8 cellular contexts compared by ENCODE assay signal in the genomic region with DNA sequence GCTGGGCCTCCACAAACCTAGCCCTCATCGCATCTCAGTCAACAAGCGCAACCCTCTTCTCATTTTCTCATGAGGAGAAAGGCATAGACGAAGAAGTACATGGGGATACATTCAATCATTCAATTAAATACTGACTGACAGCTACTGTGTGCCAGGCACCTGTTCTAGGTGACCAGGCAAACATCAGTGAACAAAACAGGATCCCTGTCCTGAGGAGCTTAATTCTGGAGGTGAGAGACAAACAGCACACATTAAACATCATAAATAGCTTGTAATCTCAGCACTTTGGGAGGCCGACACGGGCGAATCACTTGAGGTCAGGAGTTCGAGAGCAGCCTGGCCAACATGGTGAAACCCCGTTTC. TPM values are rescaled to one million over a fixed set of nuclear protein-coding genes. Genes with fewer than 3 reads are reported as not detected.
A peak's percentile ranks its signal among the peaks of the same experiment; 100 is the strongest.
DNase-seq lines count a peak whose midpoint lies in the region; ATAC-seq, FAIRE-seq and TF ChIP-seq lines count a peak whose summit lies in the region.

No MANE protein-coding gene starts in this region.

- POLR2A ChIA-PET in activated CD8-positive, alpha-beta T cell treated with anti-CD3 and anti-CD28 coated beads, Interleukin-2, amount 10 ng/mL, durations not matched to agents 7 days and 5 days (lab: Charles Lee): interaction anchor here (0.8 to 3.1 kb wide), 4 partner anchors 12 to 182 kb away, joined by 3 to 14 read pairs (median 5); a partner anchor contains a TSS
- POLR2A ChIA-PET in HepG2 (lab: Yijun Ruan, JAX): interaction anchor here (0.6 to 1.7 kb wide), 5 partner anchors 14 to 141 kb away, joined by 3 to 18 read pairs (median 4); a partner anchor contains a TSS

- WGBS in heart right ventricle, 2 donors: 58 to 60% methylated on average over 8 of the region's 8 CpGs
- WGBS in HepG2 (ENCODE audit: low lambda C conversion rate): 55% methylated on average over 8 of the region's 8 CpGs

- H3K79me2 ChIP-seq in HepG2 (ENCODE audit: insufficient read depth, low read length): peaks cover 26% of the 10 kb centered on the region

- H3K36me3 ChIP-seq in heart right ventricle: peaks cover 0 to 23% (median 0%) of the 10 kb centered on the region in 9 donors
- H3K36me3 ChIP-seq in HepG2 (replicated peaks in 1 of 2; ENCODE audit: control insufficient read depth in 1 of 2, insufficient read depth in 2 of 2, low read length in 2 of 2): peaks cover 0 to 3% of the 10 kb centered on the region in 2 experiments; a peak in 1 of 5 replicates
- H3K36me3 ChIP-seq in uterus: no peaks in the 10 kb centered on the region

- in situ Hi-C loops in HepG2 (cut with HindIII; ENCODE audit: extremely low pct_ligation_motif_present, low pct_unique_long_range_greater_than_20kb): no loop called here

- peaks cover 38% of the 10 kb centered on the region for H3K4me1 Mint-ChIP-seq in activated CD8-positive, alpha-beta T cell treated with anti-CD3 and anti-CD28 coated beads, Interleukin-2, amount 10 ng/mL, durations not matched to agents 7 days and 5 days (ENCODE audit: low read depth)

- no TSS peak for BruUV-seq in HepG2 (replicated peaks; lab: Mats Ljungman, UMichigan)

- peak overlapping the region; percentile 94 for H3K4me2 ChIP-seq in HepG2 (ENCODE audit: low read depth, low read length)

- peaks cover 0 to 6% (median 0%) of the 10 kb centered on the region in 11 donors for H3K9me3 ChIP-seq in heart right ventricle
- no peaks in the 10 kb centered on the region for H3K9me3 ChIP-seq in HepG2 (ENCODE audit: low read length)
- H3K9me3 ChIP-seq in uterus: no peaks in the 10 kb centered on the region

- no peak for DNase-seq in heart right ventricle
- DNase-seq in cardiac septum (ENCODE audit: low spot score): no peak
- DNase-seq in activated CD8-positive, alpha-beta T cell treated with anti-CD3 and anti-CD28 coated beads, Interleukin-2, amount 10 ng/mL, durations not matched to agents 7 days and 5 days: no peak
- DNase-seq in HepG2 (ENCODE audit: low spot score): no peak
- DNase-seq in uterus: no peak
- no peak for DNase-seq in SHP77 (lab: John Stamatoyannopoulos, UW)
- DNase-seq in cortex of kidney (lab: John Stamatoyannopoulos, UW): no peak
- no peak for DNase-seq in dedifferentiated amniotic fluid mesenchymal stem cell (ENCODE audit: extremely low spot score)

- no peak for TF ChIP-seq CTCF in heart right ventricle (IDR thresholded peaks at IDR 0.05)
- TF ChIP-seq CTCF in HepG2 (CRISPR knock-in tag; IDR thresholded peaks at IDR 0.05): no peak
- no peak for TF ChIP-seq CTCF in uterus (IDR thresholded peaks at IDR 0.05)

- no peaks in the 10 kb centered on the region for H4K20me1 ChIP-seq in HepG2 (ENCODE audit: insufficient read depth, low read length)

- H3K27me3 Mint-ChIP-seq in activated CD8-positive, alpha-beta T cell treated with anti-CD3 and anti-CD28 coated beads, Interleukin-2, amount 10 ng/mL, durations not matched to agents 7 days and 5 days (ENCODE audit: low read depth): no peaks in the 10 kb centered on the region

- peaks cover 2 to 41% (median 26%) of the 10 kb centered on the region in 9 donors for H3K4me1 ChIP-seq in heart right ventricle
- H3K4me1 ChIP-seq in HepG2 (ENCODE audit: insufficient read depth, low read length): peaks cover 35% of the 10 kb centered on the region
- H3K4me1 ChIP-seq in uterus: peaks cover 0 to 4% of the 10 kb centered on the region in 2 donors

- no peak for TF ChIP-seq EP300 in HepG2 (IDR thresholded peaks at IDR 0.05; ENCODE audit: low read depth in 2 of 2, low read length in 2 of 2)
- TF ChIP-seq EP300 in HepG2 (CRISPR knock-in tag; IDR thresholded peaks at IDR 0.05; ENCODE audit: borderline replicate concordance): no peak

- peaks cover 36% of the 10 kb centered on the region for H3K36me3 Mint-ChIP-seq in activated CD8-positive, alpha-beta T cell treated with anti-CD3 and anti-CD28 coated beads, Interleukin-2, amount 10 ng/mL, durations not matched to agents 7 days and 5 days (ENCODE audit: low read depth)

- H3K9ac ChIP-seq in HepG2 (ENCODE audit: insufficient read depth, low read depth, low read length): peak overlapping the region; percentile 37; the same call in 1 of the 2 replicates

- no peak for ATAC-seq in heart right ventricle
- no peak for ATAC-seq in activated CD8-positive, alpha-beta T cell treated with anti-CD3 and anti-CD28 coated beads, Interleukin-2, amount 10 ng/mL, durations not matched to agents 7 days and 5 days
- ATAC-seq in HepG2: peak; percentile 10

- TF ChIP-seq RAD21 in HepG2 (CRISPR knock-in tag; IDR thresholded peaks at IDR 0.05): no peak

- H3K27me3 ChIP-seq in heart right ventricle: no peaks in the 10 kb centered on the region
- H3K27me3 ChIP-seq in HepG2 (ENCODE audit: control insufficient read depth in 1 of 2, insufficient read depth in 2 of 2, low read length in 2 of 2): no peaks in the 10 kb centered on the region; a peak in 1 of 5 replicates
- no peaks in the 10 kb centered on the region for H3K27me3 ChIP-seq in uterus

- TF ChIP-seq POLR2A in HepG2 (IDR thresholded peaks at IDR 0.05; ENCODE audit: insufficient read depth in 1 of 2, low read depth in 2 of 2, low read length in 2 of 2) (no peak), uterus (IDR thresholded peaks at IDR 0.05) (no peak)

- CTCF ChIA-PET in activated CD8-positive, alpha-beta T cell treated with anti-CD3 and anti-CD28 coated beads, Interleukin-2, amount 10 ng/mL, durations not matched to agents 7 days and 5 days (lab: Charles Lee): interaction anchor here (0.8 to 4.0 kb wide), 12 partner anchors 12 to 231 kb away, joined by 3 to 22 read pairs (median 4); a partner anchor contains a TSS
- CTCF ChIA-PET in HepG2 (lab: Yijun Ruan, JAX; ENCODE audit: low intra/inter-chr PET ratio, low total read pairs): no interaction called here

- H3K27ac ChIP-seq in heart right ventricle: peak overlapping the region in 8 of 10 donors; percentile 14 to 86 (median 74)
- H3K27ac ChIP-seq in HepG2 (ENCODE audit: extremely low read length, insufficient read depth, low read length): peak overlapping the region; percentile 37
- H3K27ac ChIP-seq in uterus: peak overlapping the region; percentile 67 to 86

- no peak overlapping the region for H2AFZ ChIP-seq in HepG2 (ENCODE audit: low read length)

- no peaks in the 10 kb centered on the region for H3K9me3 Mint-ChIP-seq in activated CD8-positive, alpha-beta T cell treated with anti-CD3 and anti-CD28 coated beads, Interleukin-2, amount 10 ng/mL, durations not matched to agents 7 days and 5 days (ENCODE audit: insufficient read depth)

- H3K27ac Mint-ChIP-seq in activated CD8-positive, alpha-beta T cell treated with anti-CD3 and anti-CD28 coated beads, Interleukin-2, amount 10 ng/mL, durations not matched to agents 7 days and 5 days: peak overlapping the region; percentile 99

- H3K4me3 ChIP-seq in heart right ventricle (peak overlapping the region in 9 of 10 donors; percentile 60 to 94 (median 74)), HepG2 (replicated peaks in 1 of 3; ENCODE audit: insufficient read depth in 1 of 3, low read depth in 2 of 3, low read length in 3 of 3) (peak overlapping the region; percentile 73 to 86 (median 77); a peak in 5 of 6 replicates), uterus (peak overlapping the region; percentile 80 to 99)

- intact Hi-C loops in heart right ventricle (cut with DNase I): loop anchor here in 1 of 10 donors (10.0 kb wide), 1 partner anchor 59 kb away; a partner anchor contains a TSS
- intact Hi-C loops in cardiac septum (cut with DNase I): no loop called here
- intact Hi-C loops in HepG2 (cut with micrococcal nuclease; ENCODE audit: unreplicated experiment): loop anchor here (10.0 kb wide), 1 partner anchor 59 kb away; a partner anchor contains a TSS
- intact Hi-C loops in uterus (cut with DNase I; ENCODE audit: low total_unique reads): no loop called here

- FAIRE-seq in HepG2 (lab: Jason Lieb, UNC): no peak

- H3K4me3 Mint-ChIP-seq in activated CD8-positive, alpha-beta T cell treated with anti-CD3 and anti-CD28 coated beads, Interleukin-2, amount 10 ng/mL, durations not matched to agents 7 days and 5 days: peak overlapping the region; percentile 100

RNA-seq across cellular contexts. Expression of a gene that starts 0.4 kb away (rescaled TPM):
- total RNA-seq in heart right ventricle: 10 to 100 TPM in 5 of 10 donors, 1 to 10 TPM in 5; 7.9 to 12.6 (median 10.0) TPM
- 10 to 100 TPM; 13.6 to 34.9 TPM for polyA plus RNA-seq in heart right ventricle
- 12.2 TPM for total RNA-seq in cardiac septum
- total RNA-seq in activated CD8-positive, alpha-beta T cell treated with anti-CD3 and anti-CD28 coated beads, Interleukin-2, amount 10 ng/mL, durations not matched to agents 7 days and 5 days: 10 to 100 TPM; 42.6 to 44.0 TPM
- total RNA-seq in HepG2 (2016; rRNA removed; fragmentation: Illumina TruSeq; extraction: Trizol): 9.7 and 11.1 TPM in 2 replicates
- 3.0 and 3.7 TPM in 2 replicates for total RNA-seq in HepG2 (2016; cell fraction: cytosol; rRNA removed; fragmentation: Illumina TruSeq; extraction: Trizol; ENCODE audit: low read depth)
- total RNA-seq in HepG2 (2016; cell fraction: insoluble cytoplasmic fraction; rRNA removed; fragmentation: Illumina TruSeq; extraction: Trizol): 11.8 and 12.0 TPM in 2 replicates
- total RNA-seq in HepG2 (2016; cell fraction: membrane; rRNA removed; fragmentation: Illumina TruSeq; extraction: Trizol): 4.6 and 5.3 TPM in 2 replicates
- 12.2 and 12.7 TPM in 2 replicates for total RNA-seq in HepG2 (2016; cell fraction: nucleus; rRNA removed; fragmentation: Illumina TruSeq; extraction: Trizol)
- polyA plus RNA-seq in HepG2 (2011; rRNA removed): 17.3 and 22.4 TPM in 2 replicates
- polyA plus RNA-seq in HepG2 (2011; cell fraction: cytosol; rRNA removed): 16.7 and 19.1 TPM in 2 replicates
- 8.6 and 13.9 TPM in 2 replicates for polyA plus RNA-seq in HepG2 (2011; cell fraction: nucleus; rRNA removed)
- polyA plus RNA-seq in HepG2 (2012): 18.5 and 20.3 TPM in 2 replicates
- polyA plus RNA-seq in HepG2 (2016; cell fraction: cytosol; fragmentation: Illumina TruSeq; extraction: Trizol; ENCODE audit: low read depth): 3.4 and 4.7 TPM in 2 replicates
- polyA plus RNA-seq in HepG2 (2016; cell fraction: insoluble cytoplasmic fraction; fragmentation: Illumina TruSeq; extraction: Trizol; ENCODE audit: low read depth): 18.4 and 21.2 TPM in 2 replicates
- polyA plus RNA-seq in HepG2 (2016; cell fraction: membrane; fragmentation: Illumina TruSeq; extraction: Trizol; ENCODE audit: low read depth): 6.4 and 6.5 TPM in 2 replicates
- 31.3 and 35.6 TPM in 2 replicates for polyA plus RNA-seq in HepG2 (2016; cell fraction: nucleus; fragmentation: Illumina TruSeq; extraction: Trizol; ENCODE audit: insufficient read depth, low read depth)
- polyA minus RNA-seq in HepG2 (2011; rRNA and poly(A)+ RNA removed; ENCODE audit: low replicate concordance): 1.6 and 7.3 TPM in 2 replicates
- 2.1 and 2.5 TPM in 2 replicates for polyA minus RNA-seq in HepG2 (2011; cell fraction: cytosol; rRNA and poly(A)+ RNA removed)
- polyA minus RNA-seq in HepG2 (2011; cell fraction: nucleus; rRNA and poly(A)+ RNA removed): 12.7 and 14.0 TPM in 2 replicates
- total RNA-seq in uterus: 10 to 100 TPM; 11.8 to 30.6 (median 21.4) TPM

RNA-seq across cellular contexts. Expression of a gene that starts 5.3 kb away (rescaled TPM):
- total RNA-seq in heart right ventricle: 10 to 100 TPM in 3 of 10 donors, 1 to 10 TPM in 7; 4.6 to 12.4 (median 8.9) TPM
- polyA plus RNA-seq in heart right ventricle: 10 to 100 TPM in 1 of 2 donors, 1 to 10 TPM in 1; 3.7 to 14.6 TPM
- total RNA-seq in cardiac septum: 5.2 TPM
- 1 to 10 TPM; 1.3 to 1.4 TPM for total RNA-seq in activated CD8-positive, alpha-beta T cell treated with anti-CD3 and anti-CD28 coated beads, Interleukin-2, amount 10 ng/mL, durations not matched to agents 7 days and 5 days
- total RNA-seq in HepG2 (2016; rRNA removed; fragmentation: Illumina TruSeq; extraction: Trizol): 3.3 and 5.3 TPM in 2 replicates
- total RNA-seq in HepG2 (2016; cell fraction: cytosol; rRNA removed; fragmentation: Illumina TruSeq; extraction: Trizol; ENCODE audit: low read depth): 2.6 and 3.3 TPM in 2 replicates
- total RNA-seq in HepG2 (2016; cell fraction: insoluble cytoplasmic fraction; rRNA removed; fragmentation: Illumina TruSeq; extraction: Trizol): 4.5 and 4.8 TPM in 2 replicates
- 3.8 and 4.6 TPM in 2 replicates for total RNA-seq in HepG2 (2016; cell fraction: membrane; rRNA removed; fragmentation: Illumina TruSeq; extraction: Trizol)
- 3.6 and 5.8 TPM in 2 replicates for total RNA-seq in HepG2 (2016; cell fraction: nucleus; rRNA removed; fragmentation: Illumina TruSeq; extraction: Trizol)
- polyA plus RNA-seq in HepG2 (2011; rRNA removed): 3.0 and 3.5 TPM in 2 replicates
- 1.7 and 2.1 TPM in 2 replicates for polyA plus RNA-seq in HepG2 (2011; cell fraction: cytosol; rRNA removed)
- polyA plus RNA-seq in HepG2 (2011; cell fraction: nucleus; rRNA removed): 2.1 and 3.0 TPM in 2 replicates
- 1.5 and 2.4 TPM in 2 replicates for polyA plus RNA-seq in HepG2 (2012)
- polyA plus RNA-seq in HepG2 (2016; cell fraction: cytosol; fragmentation: Illumina TruSeq; extraction: Trizol; ENCODE audit: low read depth): 1.6 and 1.9 TPM in 2 replicates
- 4.5 and 6.0 TPM in 2 replicates for polyA plus RNA-seq in HepG2 (2016; cell fraction: insoluble cytoplasmic fraction; fragmentation: Illumina TruSeq; extraction: Trizol; ENCODE audit: low read depth)
- polyA plus RNA-seq in HepG2 (2016; cell fraction: membrane; fragmentation: Illumina TruSeq; extraction: Trizol; ENCODE audit: low read depth): 1.8 and 2.2 TPM in 2 replicates
- 4.8 and 5.3 TPM in 2 replicates for polyA plus RNA-seq in HepG2 (2016; cell fraction: nucleus; fragmentation: Illumina TruSeq; extraction: Trizol; ENCODE audit: insufficient read depth, low read depth)
- polyA minus RNA-seq in HepG2 (2011; rRNA and poly(A)+ RNA removed; ENCODE audit: low replicate concordance): 0.82 and 0.98 TPM in 2 replicates
- 0.88 and 1.5 TPM in 2 replicates for polyA minus RNA-seq in HepG2 (2011; cell fraction: cytosol; rRNA and poly(A)+ RNA removed)
- 2.4 and 4.8 TPM in 2 replicates for polyA minus RNA-seq in HepG2 (2011; cell fraction: nucleus; rRNA and poly(A)+ RNA removed)
- total RNA-seq in uterus: 1 to 10 TPM in 2 of 4 donors, under 1 TPM in 1, not detected in 1; 0.26 to 4.7 (median 2.4) TPM

RNA-seq across cellular contexts. Expression of a gene that starts 12.9 kb away (rescaled TPM):
- total RNA-seq in heart right ventricle: 10 to 100 TPM; 14.7 to 21.6 (median 18.7) TPM
- polyA plus RNA-seq in heart right ventricle: 10 to 100 TPM in 1 of 2 donors, 1 to 10 TPM in 1; 8.4 to 15.7 TPM
- total RNA-seq in cardiac septum: 20.0 TPM
- total RNA-seq in activated CD8-positive, alpha-beta T cell treated with anti-CD3 and anti-CD28 coated beads, Interleukin-2, amount 10 ng/mL, durations not matched to agents 7 days and 5 days: 10 to 100 TPM; 15.1 to 17.2 TPM
- total RNA-seq in HepG2 (2016; rRNA removed; fragmentation: Illumina TruSeq; extraction: Trizol): 24.5 and 24.8 TPM in 2 replicates
- total RNA-seq in HepG2 (2016; cell fraction: cytosol; rRNA removed; fragmentation: Illumina TruSeq; extraction: Trizol; ENCODE audit: low read depth): 8.9 and 14.2 TPM in 2 replicates
- 22.2 and 26.0 TPM in 2 replicates for total RNA-seq in HepG2 (2016; cell fraction: insoluble cytoplasmic fraction; rRNA removed; fragmentation: Illumina TruSeq; extraction: Trizol)
- total RNA-seq in HepG2 (2016; cell fraction: membrane; rRNA removed; fragmentation: Illumina TruSeq; extraction: Trizol): 28.2 and 35.8 TPM in 2 replicates
- total RNA-seq in HepG2 (2016; cell fraction: nucleus; rRNA removed; fragmentation: Illumina TruSeq; extraction: Trizol): 29.1 and 31.2 TPM in 2 replicates
- 14.4 and 15.3 TPM in 2 replicates for polyA plus RNA-seq in HepG2 (2011; rRNA removed)
- polyA plus RNA-seq in HepG2 (2011; cell fraction: cytosol; rRNA removed): 7.8 and 9.0 TPM in 2 replicates
- 20.0 and 23.6 TPM in 2 replicates for polyA plus RNA-seq in HepG2 (2011; cell fraction: nucleus; rRNA removed)
- 9.7 and 11.4 TPM in 2 replicates for polyA plus RNA-seq in HepG2 (2012)
- polyA plus RNA-seq in HepG2 (2016; cell fraction: cytosol; fragmentation: Illumina TruSeq; extraction: Trizol; ENCODE audit: low read depth): 0.34 and 0.69 TPM in 2 replicates
- polyA plus RNA-seq in HepG2 (2016; cell fraction: insoluble cytoplasmic fraction; fragmentation: Illumina TruSeq; extraction: Trizol; ENCODE audit: low read depth): 8.3 and 12.1 TPM in 2 replicates
- polyA plus RNA-seq in HepG2 (2016; cell fraction: membrane; fragmentation: Illumina TruSeq; extraction: Trizol; ENCODE audit: low read depth): 1.5 and 2.4 TPM in 2 replicates
- polyA plus RNA-seq in HepG2 (2016; cell fraction: nucleus; fragmentation: Illumina TruSeq; extraction: Trizol; ENCODE audit: insufficient read depth, low read depth): 22.5 and 23.9 TPM in 2 replicates
- 21.0 TPM in 2 replicates for polyA minus RNA-seq in HepG2 (2011; rRNA and poly(A)+ RNA removed; ENCODE audit: low replicate concordance)
- 12.5 and 12.9 TPM in 2 replicates for polyA minus RNA-seq in HepG2 (2011; cell fraction: cytosol; rRNA and poly(A)+ RNA removed)
- 53.3 and 70.0 TPM in 2 replicates for polyA minus RNA-seq in HepG2 (2011; cell fraction: nucleus; rRNA and poly(A)+ RNA removed)
- 10 to 100 TPM; 16.4 to 83.4 (median 50.1) TPM for total RNA-seq in uterus
